24 cellular contexts compared by ENCODE assay signal in the genomic region with DNA sequence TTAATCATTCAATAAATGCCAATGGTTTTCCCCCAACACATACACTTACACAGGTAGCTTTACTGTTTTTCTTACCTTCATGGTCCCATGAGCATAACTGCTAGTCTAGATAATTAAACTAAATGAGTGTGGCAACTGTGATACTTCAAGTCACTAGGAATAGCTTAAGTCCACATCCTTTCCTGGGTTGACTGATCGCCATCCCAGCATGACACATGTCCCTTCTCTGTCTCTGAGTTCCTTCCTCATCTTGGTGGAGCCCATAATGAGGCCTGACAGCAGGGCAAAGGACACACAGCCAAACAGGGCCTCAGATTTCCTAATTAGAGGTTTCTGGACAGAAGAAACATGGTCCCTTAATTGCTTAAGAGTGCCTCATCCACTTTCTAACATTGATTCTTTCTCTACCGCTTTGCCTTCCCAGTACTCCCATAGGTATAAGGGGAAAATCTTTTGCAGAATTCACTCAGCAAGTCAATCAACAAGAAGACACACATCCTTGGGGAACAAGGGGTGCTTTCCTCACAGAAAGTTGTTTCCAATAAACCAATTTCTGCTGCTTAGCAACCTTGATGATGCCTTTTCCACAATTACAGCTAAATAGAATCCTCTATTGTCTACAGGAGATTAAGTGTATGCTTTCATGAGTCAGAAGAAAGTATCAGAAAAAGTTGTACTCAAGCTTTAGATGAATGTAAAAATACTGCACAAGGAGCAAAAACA.
DNase-seq lines count a peak whose midpoint lies in the region; ATAC-seq, FAIRE-seq and TF ChIP-seq lines count a peak whose summit lies in the region.
"Had no signal": no experiment of that assay in that cellular context is flagged by ENCODE, and none has a peak within 500 bp of the region (broad histone marks: within the 10 kb centered on the region; RNA-seq: fewer than 3 reads in every experiment).

No MANE protein-coding gene starts in this region.

- no peaks in the 10 kb centered on the region for H3K9me3 Mint-ChIP-seq in stimulated activated naive CD8-positive, alpha-beta T cell treated with anti-CD3 and anti-CD28 coated beads, Interleukin-15, amount 100 ng/mL, for 72 hours
- H3K9me3 Mint-ChIP-seq: CD14-positive monocyte had no signal

- H3K79me2 ChIP-seq in smooth muscle cell (ENCODE audit: low read depth) = no peaks in the 10 kb centered on the region

- TF ChIP-seq CTCF in bronchial epithelial cell (IDR thresholded peaks at IDR 0.05; ENCODE audit: insufficient read depth, low read length, severe bottlenecking) (no peak), smooth muscle cell (IDR thresholded peaks at IDR 0.05; ENCODE audit: borderline replicate concordance, insufficient read depth, poor library complexity, severe bottlenecking) (no peak)

- H3K27ac ChIP-seq in smooth muscle cell (ENCODE audit: low read depth) = peak overlapping the region; percentile 18
- H3K27ac ChIP-seq: 22Rv1, GM23248, SK-N-MC had no signal

- H3K27me3 Mint-ChIP-seq in stimulated activated naive CD8-positive, alpha-beta T cell treated with anti-CD3 and anti-CD28 coated beads, Interleukin-15, amount 100 ng/mL, for 72 hours = peaks cover 1% of the 10 kb centered on the region

- no peak overlapping the region for H3K4me3 Mint-ChIP-seq in stimulated activated naive CD8-positive, alpha-beta T cell treated with anti-CD3 and anti-CD28 coated beads, Interleukin-15, amount 100 ng/mL, for 72 hours
- H3K4me3 Mint-ChIP-seq: CD14-positive monocyte had no signal

- no peaks in the 10 kb centered on the region for H3K4me1 Mint-ChIP-seq in stimulated activated naive CD8-positive, alpha-beta T cell treated with anti-CD3 and anti-CD28 coated beads, Interleukin-15, amount 100 ng/mL, for 72 hours

- DNase-seq in DMS79 treated with DMSO at 0.1 percent for 48 hours (lab: John Stamatoyannopoulos, UW) = peak; percentile 25
- DNase-seq in DMS79 (lab: John Stamatoyannopoulos, UW) = no peak
- peak; percentile 39 for DNase-seq in bronchial epithelial cell (ENCODE audit: low read depth)
- DNase-seq in left kidney (ENCODE audit: low read depth, low spot score) = peak; percentile 62
- DNase-seq in smooth muscle cell (lab: John Stamatoyannopoulos, UW; ENCODE audit: unreplicated experiment) = no peak
- no peak for DNase-seq in stimulated activated naive CD8-positive, alpha-beta T cell treated with anti-CD3 and anti-CD28 coated beads, Interleukin-15, amount 100 ng/mL, for 72 hours
- no peak for DNase-seq in GM19239 (ENCODE audit: insufficient read length, low spot score)
- DNase-seq in NCI-H1092 treated with DMSO at 0.1 percent for 48 hours (lab: John Stamatoyannopoulos, UW) = no peak
- DNase-seq: AML-193, COR-L47, EL, GM23248, HCEC 1CT, KG1, NCI-H1436, NCI-H1930, NCI-H2171, NCI-H446 treated with DMSO at 0.1 percent for 48 hours, NCI-H774, Right ventricle myocardium superior had no signal

- H2AFZ ChIP-seq in smooth muscle cell (ENCODE audit: low read depth) = no peak overlapping the region
- H2AFZ ChIP-seq: GM23248 had no signal

- H4K20me1 ChIP-seq in smooth muscle cell (ENCODE audit: low read depth) = no peaks in the 10 kb centered on the region

- 92% methylated on average over 2 of the region's 2 CpGs for WGBS in smooth muscle cell (ENCODE audit: low lambda C conversion rate)

- no peak overlapping the region for H3K4me2 ChIP-seq in smooth muscle cell

- no peak for FAIRE-seq in bronchial epithelial cell (lab: Jason Lieb, UNC)
- no peak for FAIRE-seq in GM19239 (lab: Jason Lieb, UNC)
- FAIRE-seq: GM12878 had no signal

- H3K36me3 ChIP-seq in bronchial epithelial cell (ENCODE audit: control insufficient read depth, insufficient read depth, low read length) (no peaks in the 10 kb centered on the region), smooth muscle cell (ENCODE audit: low read depth) (no peaks in the 10 kb centered on the region)

- H3K4me3 ChIP-seq in bronchial epithelial cell (ENCODE audit: low read depth, low read length) (no peak overlapping the region), smooth muscle cell (no peak overlapping the region)
- H3K4me3 ChIP-seq: GM12878, GM23248, SK-N-MC had no signal

- ATAC-seq in stimulated activated naive CD8-positive, alpha-beta T cell treated with anti-CD3 and anti-CD28 coated beads, Interleukin-15, amount 100 ng/mL, for 72 hours = no peak
- ATAC-seq: GM12878 had no signal

- no peak overlapping the region for H3K9ac ChIP-seq in smooth muscle cell (ENCODE audit: low read depth)
- H3K9ac ChIP-seq: GM23248 had no signal

- H3K9me3 ChIP-seq in smooth muscle cell (replicated peaks; ENCODE audit: low read depth) = no peaks in the 10 kb centered on the region

- H3K27me3 ChIP-seq in bronchial epithelial cell (ENCODE audit: control insufficient read depth, insufficient read depth, low read length) (no peaks in the 10 kb centered on the region), smooth muscle cell (ENCODE audit: low read depth) (no peaks in the 10 kb centered on the region)

- no peaks in the 10 kb centered on the region for H3K4me1 ChIP-seq in smooth muscle cell (ENCODE audit: low read depth)

- no peaks in the 10 kb centered on the region for H3F3A ChIP-seq in smooth muscle cell (ENCODE audit: low read depth)

- peak overlapping the region in 1 of 2 donors; percentile 3 for H3K27ac Mint-ChIP-seq in stimulated activated naive CD8-positive, alpha-beta T cell treated with anti-CD3 and anti-CD28 coated beads, Interleukin-15, amount 100 ng/mL, for 72 hours
- H3K27ac Mint-ChIP-seq: CD14-positive monocyte had no signal

Comparison
In these comparisons a context has a peak if more than half of its experiments do, and no peak if none do; other contexts are left out.
1. DNase-seq: peak in DMS79 treated with DMSO at 0.1 percent for 48 hours (single experiment), bronchial epithelial cell (single experiment) and left kidney (single experiment); none in DMS79 (single experiment), smooth muscle cell (single experiment), stimulated activated naive CD8-positive, alpha-beta T cell treated with anti-CD3 and anti-CD28 coated beads, Interleukin-15, amount 100 ng/mL, for 72 hours (0 of 2), GM19239 (single experiment) and NCI-H1092 treated with DMSO at 0.1 percent for 48 hours (single experiment).